8 cellular contexts compared by ENCODE assay signal in genomic region chr22:23144926-23145906, GRCh38. TPM values are rescaled to one million over a fixed set of nuclear protein-coding genes. Genes with fewer than 3 reads are reported as not detected.
DNase-seq lines count a peak whose midpoint lies in the region; ATAC-seq and TF ChIP-seq lines count a peak whose summit lies in the region.

A gene with protein sequence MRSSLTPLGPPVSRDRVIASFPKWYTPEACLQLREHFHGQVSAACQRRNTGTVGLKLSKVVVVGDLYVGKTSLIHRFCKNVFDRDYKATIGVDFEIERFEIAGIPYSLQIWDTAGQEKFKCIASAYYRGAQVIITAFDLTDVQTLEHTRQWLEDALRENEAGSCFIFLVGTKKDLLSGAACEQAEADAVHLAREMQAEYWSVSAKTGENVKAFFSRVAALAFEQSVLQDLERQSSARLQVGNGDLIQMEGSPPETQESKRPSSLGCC (plus strand): TSS chr22:23145477. CDS start chr22:23146617, 1,140 bp downstream.

- H3K27ac ChIP-seq in mesodermal cell (ENCODE audit: low read depth, low read length, severe bottlenecking): peak within 1 kb of the TSS; percentile 81

- H3K36me3 ChIP-seq in mesodermal cell (ENCODE audit: control insufficient read depth, insufficient read depth, low read length): no peaks in the 10 kb centered on the region

- peak; percentile 54 for DNase-seq in D341Med (ENCODE audit: low spot score)
- DNase-seq in NOMO-1 treated with dmso at 0.1 percent for 144 hours (lab: John Stamatoyannopoulos, UW; ENCODE audit: unreplicated experiment): peak; percentile 58
- DNase-seq in activated T-cell treated with anti-CD3 and anti-CD28 coated beads for 48 hours (ENCODE audit: low read depth): peak; percentile 77
- peak; percentile 99 for DNase-seq in epithelial cell of esophagus (ENCODE audit: low read depth)
- peak; percentile 69 for DNase-seq in stimulated activated CD8-positive, alpha-beta memory T cell treated with anti-CD3 and anti-CD28 coated beads, Interleukin-12 subunit alpha, Interleukin-12 subunit beta, amount 100 ng/mL, for 24 hours (ENCODE audit: extremely low read depth)

- TF ChIP-seq CTCF in epithelial cell of esophagus (IDR thresholded peaks at IDR 0.05; ENCODE audit: insufficient read depth, low read depth, low read length, missing control alignments): no peak

- 7 to 9% methylated on average over 48 to 53 of the region's 62 CpGs for WGBS in mesodermal cell (ENCODE audit: insufficient coverage in 2 of 2), 2 experiments

- peaks cover 28% of the 10 kb centered on the region for H3K4me1 ChIP-seq in mesodermal cell (ENCODE audit: control insufficient read depth, insufficient read depth, low read length, poor library complexity, severe bottlenecking)

- H3K9me3 ChIP-seq in mesodermal cell (ENCODE audit: control insufficient read depth, low read length): no peaks in the 10 kb centered on the region

- ATAC-seq in HG03521 (IDR thresholded peaks at IDR 0.05; ENCODE audit: unreplicated experiment): peak; percentile 38
- ATAC-seq in GM21786 (IDR thresholded peaks at IDR 0.05; ENCODE audit: unreplicated experiment): no peak

- H3K4me3 ChIP-seq in epithelial cell of esophagus (ENCODE audit: low read length) (peak within 1 kb of the TSS; percentile 43), mesodermal cell (ENCODE audit: extremely low read depth, insufficient read depth, low read length, poor library complexity, severe bottlenecking) (peak within 1 kb of the TSS; percentile 39)

RNA-seq across cellular contexts. Expression of the gene that starts here (rescaled TPM):
- polyA plus RNA-seq in mesodermal cell (2013, experiment 1 of 2): 2.9 TPM
- 1.7 TPM for polyA plus RNA-seq in mesodermal cell (2013, experiment 2 of 2)
